Comparison of ENCODE assay signal across 8 cellular contexts in genomic region chr4:2009651-2010233, GRCh38. TPM values are rescaled to one million over a fixed set of nuclear protein-coding genes. Genes with fewer than 3 reads are reported as not detected.
DNase-seq lines count a peak whose midpoint lies in the region; ATAC-seq, FAIRE-seq and TF ChIP-seq lines count a peak whose summit lies in the region.

No MANE protein-coding gene starts in this region.

- DNase-seq in C1 segment of cervical spinal cord (lab: John Stamatoyannopoulos, UW): peak in 12 of 14 donors; percentile 1 to 73 (median 46)
- peak; percentile 57 for DNase-seq in NCI-H1694 treated with DMSO at 0.1 percent for 48 hours (lab: John Stamatoyannopoulos, UW)
- peak; percentile 55 for DNase-seq in cerebellar cortex (ENCODE audit: low spot score)
- DNase-seq in kidney: peak; percentile 83
- peak; percentile 6 to 30 (median 20) for DNase-seq in stimulated activated CD4-positive, alpha-beta T cell treated with anti-CD3 and anti-CD28 coated beads, Interleukin-1b, Interleukin-23, amount 100 ng/mL, for 24 hours (ENCODE audit: low read depth in 4 of 4, low spot score in 1 of 4)

- H3K4me1 ChIP-seq in kidney (ENCODE audit: control insufficient read depth in 1 of 2, insufficient read depth in 1 of 2, low read depth in 1 of 2, low read length in 2 of 2): peaks cover 0 to 13% of the 10 kb centered on the region in 2 donors

- peaks cover 0 to 5% of the 10 kb centered on the region in 2 donors for H3K36me3 ChIP-seq in kidney (ENCODE audit: control insufficient read depth in 1 of 2, insufficient read depth in 2 of 2, low read length in 2 of 2)

- peak overlapping the region; percentile 2 to 93 for H3K9ac ChIP-seq in kidney (ENCODE audit: low read length in 2 of 2)

- peak overlapping the region; percentile 99 for H3K27ac ChIP-seq in kidney (ENCODE audit: low read depth in 2 of 2, low read length in 2 of 2)

- peak overlapping the region; percentile 80 for H3K4me3 ChIP-seq in WI38 (ENCODE audit: low read depth, low read length)
- H3K4me3 ChIP-seq in kidney (ENCODE audit: low read length in 2 of 2): peak overlapping the region; percentile 96

- TF ChIP-seq CTCF in WI38 (IDR thresholded peaks at IDR 0.05; ENCODE audit: low read depth, low read length): 0 out of 2 replicates have a peak, but pooled peaks have one; percentile 12
- TF ChIP-seq CTCF in kidney (IDR thresholded peaks at IDR 0.05; ENCODE audit: borderline replicate concordance, extremely low read depth, insufficient read depth): peak; percentile 13

- ATAC-seq in GM21447 (IDR thresholded peaks at IDR 0.05; ENCODE audit: unreplicated experiment) (peak; percentile 19), HG02623 (IDR thresholded peaks at IDR 0.05; ENCODE audit: unreplicated experiment) (no peak)

- no peaks in the 10 kb centered on the region for H3K9me3 ChIP-seq in kidney (ENCODE audit: control insufficient read depth in 1 of 2, low read length in 2 of 2)

- FAIRE-seq in kidney (lab: Jason Lieb, UNC): no peak

- intact Hi-C loops in kidney (cut with DNase I): no loop called here

RNA-seq across cellular contexts. Expression of gene NELFA, which starts 1.0 kb away (rescaled TPM):
- 39.1 TPM for total RNA-seq in kidney
- 17.8 TPM for polyA plus RNA-seq in kidney (ENCODE audit: insufficient read depth, low read depth, low replicate concordance)

RNA-seq across cellular contexts. Expression of gene NAT8L, which starts 49.4 kb away (rescaled TPM):
- total RNA-seq in kidney: 2.7 TPM
- 12.5 TPM for polyA plus RNA-seq in kidney (ENCODE audit: insufficient read depth, low read depth, low replicate concordance)

Comparison
In these comparisons a context has a peak if more than half of its experiments do, and no peak if none do; other contexts are left out.
1. DNase-seq: peak in every context shown above with its lines; median percentile 83 in kidney; 57 in NCI-H1694 treated with DMSO at 0.1 percent for 48 hours; 55 in cerebellar cortex; 46 in C1 segment of cervical spinal cord; 20 in stimulated activated CD4-positive, alpha-beta T cell treated with anti-CD3 and anti-CD28 coated beads, Interleukin-1b, Interleukin-23, amount 100 ng/mL, for 24 hours.